1 cellular context compared by ENCODE assay signal in genomic region chr20:62861732-62862336, GRCh38.
A peak's percentile ranks its signal among the peaks of the same experiment; 100 is the strongest.
TF ChIP-seq lines count a peak whose summit lies in the region.

TCFL5 (minus strand) TSS chr20:62861822; CDS start chr20:62861670, 152 bp downstream.

TF ChIP-seq in HepG2, 621 proteins besides CTCF, POLR2A, EP300 and RAD21 (continued from another document and continues in another):
- TF ChIP-seq ZBTB40 (IDR thresholded peaks at IDR 0.05) (no peak), ZBTB40 (CRISPR knock-in tag; IDR thresholded peaks at IDR 0.05) (peak; percentile 91), ZNF589 (CRISPR knock-in tag; conservative IDR thresholded peaks at IDR 0.05) (0 out of 2 replicates have a peak, but pooled peaks have one; percentile 60), SSRP1 (CRISPR knock-in tag; IDR thresholded peaks at IDR 0.05) (0 out of 2 replicates have a peak, but pooled peaks have one; percentile 29), ZNF687 (CRISPR knock-in tag; IDR thresholded peaks at IDR 0.05) (peak; percentile 99), DDIT3 (CRISPR knock-in tag; IDR thresholded peaks at IDR 0.05) (no peak), LRRFIP1 (CRISPR knock-in tag; conservative IDR thresholded peaks at IDR 0.05) (no peak), KDM5A (IDR thresholded peaks at IDR 0.05; ENCODE audit: borderline replicate concordance, low read length) (no peak), NFATC3 (CRISPR knock-in tag; IDR thresholded peaks at IDR 0.05) (peak; percentile 96; the same call in 1 of the 2 replicates), NFYB (CRISPR knock-in tag; IDR thresholded peaks at IDR 0.05) (peak; percentile 70), POGK (CRISPR knock-in tag; conservative IDR thresholded peaks at IDR 0.05) (peak; percentile 91), ZNF234 (CRISPR knock-in tag; conservative IDR thresholded peaks at IDR 0.05) (no peak), ZNF556 (CRISPR knock-in tag; IDR thresholded peaks at IDR 0.05; ENCODE audit: borderline replicate concordance) (peak; percentile 70; the same call in 1 of the 2 replicates), ZFP1 (CRISPR knock-in tag; IDR thresholded peaks at IDR 0.05) (peak; percentile 45; the same call in 1 of the 2 replicates), RBM22 (optimal IDR thresholded peaks at IDR 0.05; ENCODE audit: low read length) (no peak), MLX (CRISPR knock-in tag; IDR thresholded peaks at IDR 0.05) (peak; percentile 90), YEATS2 (CRISPR knock-in tag; IDR thresholded peaks at IDR 0.05; ENCODE audit: borderline replicate concordance) (peak; percentile 83; the same call in 1 of the 2 replicates), MYPOP (CRISPR knock-in tag; IDR thresholded peaks at IDR 0.05) (peak; percentile 94), ZNF670 (CRISPR knock-in tag; IDR thresholded peaks at IDR 0.05; ENCODE audit: borderline replicate concordance) (peak; percentile 91; the same call in 1 of the 2 replicates), ZNF432 (CRISPR knock-in tag; IDR thresholded peaks at IDR 0.05; ENCODE audit: borderline replicate concordance) (no peak), MBD4 (IDR thresholded peaks at IDR 0.05; ENCODE audit: borderline replicate concordance, low read length) (no peak), AGO1 (IDR thresholded peaks at IDR 0.05; ENCODE audit: low read depth, low read length, poor library complexity, severe bottlenecking) (no peak), KLF15 (CRISPR knock-in tag; IDR thresholded peaks at IDR 0.05; ENCODE audit: borderline replicate concordance) (0 out of 2 replicates have a peak, but pooled peaks have one; percentile 57), SP5 (CRISPR knock-in tag; IDR thresholded peaks at IDR 0.05; ENCODE audit: borderline replicate concordance, low read depth) (no peak; the same call in 1 of the 2 replicates), EED (CRISPR knock-in tag; IDR thresholded peaks at IDR 0.05) (peak; percentile 96)
